Comparison of ENCODE assay signal across 19 cellular contexts in the genomic region with DNA sequence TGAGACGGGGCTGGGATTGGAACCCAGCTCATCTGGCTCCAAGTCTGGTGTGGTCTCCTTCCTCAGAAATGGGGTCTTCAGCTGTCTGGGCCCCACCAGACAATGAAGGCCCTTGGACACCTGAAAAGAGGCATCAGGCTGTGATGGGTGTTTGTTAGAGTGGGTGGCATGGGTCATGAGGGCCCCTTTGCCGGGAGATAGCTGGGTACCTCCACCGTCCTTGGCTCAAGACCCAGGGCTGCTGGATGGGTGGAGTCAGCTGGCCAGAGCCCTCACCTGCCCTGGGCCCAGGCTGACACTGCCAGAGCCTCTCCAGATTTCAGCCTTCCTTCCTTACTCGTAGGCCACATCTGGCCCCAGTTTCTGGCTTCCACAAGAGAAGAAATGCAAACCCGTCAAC. TPM values are rescaled to one million over a fixed set of nuclear protein-coding genes. Genes with fewer than 3 reads are reported as not detected.
DNase-seq lines count a peak whose midpoint lies in the region; ATAC-seq, FAIRE-seq and TF ChIP-seq lines count a peak whose summit lies in the region.
"Had no signal": no experiment of that assay in that cellular context is flagged by ENCODE, and none has a peak within 500 bp of the region (broad histone marks: within the 10 kb centered on the region; RNA-seq: fewer than 3 reads in every experiment).

No MANE protein-coding gene starts in this region.

- intact Hi-C loops in heart right ventricle (cut with DNase I), result loop anchor here in 7 of 10 donors (5.0 to 10.0 kb wide), 8 partner anchors 60 to 1337 kb away; no protein-coding TSS in a partner anchor

- H3K27me3 ChIP-seq in small intestine (ENCODE audit: control insufficient read depth in 2 of 2, insufficient read depth in 2 of 2, low read length in 2 of 2) (no peaks in the 10 kb centered on the region), heart right ventricle (no peaks in the 10 kb centered on the region)

- H3K9me3 ChIP-seq in small intestine (ENCODE audit: control insufficient read depth, low read depth), result no peaks in the 10 kb centered on the region
- no peaks in the 10 kb centered on the region for H3K9me3 ChIP-seq in heart right ventricle

- ATAC-seq in left lobe of liver (no peak), GM19463 (IDR thresholded peaks at IDR 0.05; ENCODE audit: unreplicated experiment) (no peak), heart right ventricle (no peak)
- ATAC-seq: CD8-positive, alpha-beta T cell; HepG2 had no signal

- peak overlapping the region; percentile 64 to 86 for H3K27ac ChIP-seq in small intestine (ENCODE audit: low read depth in 1 of 2, low read length in 1 of 2)
- H3K27ac ChIP-seq in heart right ventricle, result no peak overlapping the region

- no peak for TF ChIP-seq CTCF in heart right ventricle (IDR thresholded peaks at IDR 0.05)

- H3K4me1 ChIP-seq in small intestine (ENCODE audit: control insufficient read depth in 2 of 2, insufficient read depth in 1 of 2, low read depth in 1 of 2, low read length in 1 of 2) (peaks cover 0 to 6% of the 10 kb centered on the region in 2 donors), heart right ventricle (no peaks in the 10 kb centered on the region)

- H3K4me3 ChIP-seq in small intestine (ENCODE audit: low read depth in 1 of 2, low read length in 2 of 2) (peak overlapping the region in 1 of 2 donors; percentile 29), heart right ventricle (no peak overlapping the region)

- FAIRE-seq in small intestine (lab: Jason Lieb, UNC), result no peak
- FAIRE-seq: HepG2, RCC 7860 had no signal

- peak; percentile 39 for DNase-seq in activated effector memory CD4-positive, alpha-beta T cell treated with anti-CD3 and anti-CD28 coated beads, Interleukin-2, amount 50 U/mL, for 16 hours
- DNase-seq in activated effector memory CD4-positive, alpha-beta T cell treated with Interleukin-2 at 50 U/mL for 16 hours, result no peak
- peak; percentile 26 for DNase-seq in left lobe of liver (ENCODE audit: low spot score)
- no peak for DNase-seq in small intestine
- no peak for DNase-seq in NCI-H146 (lab: John Stamatoyannopoulos, UW)
- no peak for DNase-seq in heart right ventricle
- no peak for DNase-seq in NOMO-1 treated with DMSO at 0.1 percent for 48 hours (lab: John Stamatoyannopoulos, UW; ENCODE audit: unreplicated experiment)
- DNase-seq: CD8-positive, alpha-beta T cell; DMS79; HCEC 1CT; KG1; NCI-H1694; NCI-H226; Right ventricle myocardium superior had no signal

- no peaks in the 10 kb centered on the region for H3K36me3 ChIP-seq in small intestine (ENCODE audit: control insufficient read depth in 2 of 2, insufficient read depth in 2 of 2, low read length in 2 of 2)
- no peaks in the 10 kb centered on the region for H3K36me3 ChIP-seq in heart right ventricle

- WGBS in small intestine, 3 donors, result 45 to 74% (median 61%) methylated on average over 5 of the region's 5 CpGs
- 80 to 85% methylated on average over 5 of the region's 5 CpGs for WGBS in heart right ventricle, 2 donors

RNA-seq across cellular contexts. Expression of a gene that starts 13.4 kb away (rescaled TPM):
- 4.4 TPM for total RNA-seq in left lobe of liver
- polyA plus RNA-seq in small intestine, result 10 to 100 TPM; 10.7 to 27.5 (median 20.0) TPM
- total RNA-seq in heart right ventricle, result 1 to 10 TPM in 1 of 10 donors, under 1 TPM in 4, not detected in 5; 0.13 to 1.0 (median 0.17) TPM
- under 1 TPM; 0.06 to 0.15 TPM for polyA plus RNA-seq in heart right ventricle
- total RNA-seq: A172, HepG2, Right ventricle myocardium superior had no signal
- polyA plus RNA-seq: BJ, HepG2 had no signal

RNA-seq across cellular contexts. Expression of a gene that starts 50.2 kb away (rescaled TPM):
- 4.3 TPM for total RNA-seq in left lobe of liver
- 1 to 10 TPM; 2.5 to 4.8 (median 3.0) TPM for polyA plus RNA-seq in small intestine
- total RNA-seq in heart right ventricle, result 1 to 10 TPM; 3.7 to 5.6 (median 4.2) TPM
- polyA plus RNA-seq in heart right ventricle, result 1 to 10 TPM in 1 of 2 donors, under 1 TPM in 1; 0.80 to 3.8 TPM
- total RNA-seq: CD8-positive, alpha-beta T cell had no signal

Comparison
In these comparisons a context has a peak if more than half of its experiments do, and no peak if none do; other contexts are left out.
1. DNase-seq: peak in activated effector memory CD4-positive, alpha-beta T cell treated with anti-CD3 and anti-CD28 coated beads, Interleukin-2, amount 50 U/mL, for 16 hours (single experiment) and left lobe of liver (single experiment); none in activated effector memory CD4-positive, alpha-beta T cell treated with Interleukin-2 at 50 U/mL for 16 hours (single experiment), small intestine (single experiment), NCI-H146 (single experiment), heart right ventricle (0 of 2) and NOMO-1 treated with DMSO at 0.1 percent for 48 hours (single experiment).
2. H3K27ac ChIP-seq: peak in small intestine (2 of 2); none in heart right ventricle (0 of 10).